Comparison of ENCODE assay signal across 17 cellular contexts in genomic region chr1:183143576-183144315, GRCh38. TPM values are rescaled to one million over a fixed set of nuclear protein-coding genes. Genes with fewer than 3 reads are reported as not detected.
DNase-seq lines count a peak whose midpoint lies in the region; ATAC-seq and TF ChIP-seq lines count a peak whose summit lies in the region.
"Had no signal": no experiment of that assay in that cellular context is flagged by ENCODE, and none has a peak within 500 bp of the region (broad histone marks: within the 10 kb centered on the region; RNA-seq: fewer than 3 reads in every experiment).

No MANE protein-coding gene starts in this region.

- no peaks in the 10 kb centered on the region for H3K79me2 ChIP-seq in GM23338 (replicated peaks; ENCODE audit: insufficient read depth)

- H3K27ac ChIP-seq in left ventricle myocardium inferior (replicated peaks) (peak overlapping the region; percentile 40), esophagus squamous epithelium (peak overlapping the region; percentile 14 to 81 (median 76)), sigmoid colon (peak overlapping the region in 3 of 4 donors; percentile 16 to 60 (median 20)), uterus (peak overlapping the region; percentile 19 to 56), GM23338 (ENCODE audit: low read depth) (no peak overlapping the region)
- H3K27ac ChIP-seq: PC-9 had no signal

- TF ChIP-seq CTCF in left ventricle myocardium inferior (IDR thresholded peaks at IDR 0.05; ENCODE audit: borderline replicate concordance) (no peak), esophagus squamous epithelium (IDR thresholded peaks at IDR 0.05) (no peak), sigmoid colon (IDR thresholded peaks at IDR 0.05) (no peak), uterus (IDR thresholded peaks at IDR 0.05) (no peak), GM23338 (conservative IDR thresholded peaks at IDR 0.05; ENCODE audit: low read depth in 2 of 2) (no peak), Caco-2 (IDR thresholded peaks at IDR 0.05; ENCODE audit: insufficient read depth in 1 of 2, low read depth in 1 of 2, low read length in 1 of 2, severe bottlenecking in 1 of 2, unreplicated experiment in 1 of 2) (no peak)

- no peak overlapping the region for H3K4me2 ChIP-seq in GM23338
- H3K4me2 ChIP-seq: PC-9 had no signal

- H3K4me1 ChIP-seq in left ventricle myocardium inferior (peaks cover 33% of the 10 kb centered on the region), esophagus squamous epithelium (peaks cover under 1 to 42% (median 8%) of the 10 kb centered on the region in 3 donors), sigmoid colon (peaks cover 0 to 37% (median 30%) of the 10 kb centered on the region in 4 donors), uterus (peaks cover 1 to 5% of the 10 kb centered on the region in 2 donors), GM23338 (ENCODE audit: insufficient read depth) (0 out of 2 replicates have a peak, but pooled peaks cover 3% of the 10 kb centered on the region), Caco-2 (peaks cover 19% of the 10 kb centered on the region; the same call in 1 of the 2 replicates)
- H3K4me1 ChIP-seq: BE2C had no signal

- TF ChIP-seq POLR2A in esophagus squamous epithelium (IDR thresholded peaks at IDR 0.05) (no peak), sigmoid colon (IDR thresholded peaks at IDR 0.05) (no peak), uterus (IDR thresholded peaks at IDR 0.05) (no peak)

- no peaks in the 10 kb centered on the region for H3K9me3 ChIP-seq in left ventricle myocardium inferior (replicated peaks)
- H3K9me3 ChIP-seq in esophagus squamous epithelium: no peaks in the 10 kb centered on the region
- H3K9me3 ChIP-seq in sigmoid colon: no peaks in the 10 kb centered on the region
- no peaks in the 10 kb centered on the region for H3K9me3 ChIP-seq in uterus
- no peaks in the 10 kb centered on the region for H3K9me3 ChIP-seq in Caco-2
- H3K9me3 ChIP-seq: BE2C had no signal

- no peak for DNase-seq in left ventricle myocardium inferior
- DNase-seq in Right ventricle myocardium inferior (ENCODE audit: missing footprints): no peak
- no peak for DNase-seq in esophagus squamous epithelium (lab: John Stamatoyannopoulos, UW)
- no peak for DNase-seq in sigmoid colon
- DNase-seq in uterus: no peak
- no peak for DNase-seq in GM23338 (ENCODE audit: low spot score)
- no peak for DNase-seq in DMS153 (lab: John Stamatoyannopoulos, UW)
- DNase-seq in Caco-2: no peak
- DNase-seq: 8988T; BE2C; CD4-positive, alpha-beta T cell; DMS79; NCI-H1436; NCI-H2029 treated with DMSO at 0.1 percent for 48 hours; NCI-H774; PC-9 had no signal

- no peak for TF ChIP-seq EP300 in sigmoid colon (IDR thresholded peaks at IDR 0.05)

- H3F3A ChIP-seq in GM23338 (replicated peaks; ENCODE audit: low read depth): no peaks in the 10 kb centered on the region

- H3K36me3 ChIP-seq in left ventricle myocardium inferior (peaks cover 36% of the 10 kb centered on the region), esophagus squamous epithelium (peaks cover 0 to 34% (median 0%) of the 10 kb centered on the region in 3 donors), sigmoid colon (peaks cover 0 to 40% (median 20%) of the 10 kb centered on the region in 4 donors), uterus (no peaks in the 10 kb centered on the region), GM23338 (ENCODE audit: insufficient read depth) (0 out of 2 replicates have a peak, but pooled peaks cover 3% of the 10 kb centered on the region), Caco-2 (ENCODE audit: control insufficient read depth, insufficient read depth, low read length) (no peaks in the 10 kb centered on the region)

- no peaks in the 10 kb centered on the region for H4K20me1 ChIP-seq in GM23338 (replicated peaks; ENCODE audit: insufficient read depth)

- H3K27me3 Mint-ChIP-seq in GM23338 (ENCODE audit: insufficient read depth, low read depth, poor library complexity) (no peaks in the 10 kb centered on the region), Caco-2 (ENCODE audit: insufficient read depth, unreplicated experiment) (no peaks in the 10 kb centered on the region)
- H3K27me3 Mint-ChIP-seq: CD4-positive, alpha-beta T cell had no signal

- no peaks in the 10 kb centered on the region for H3K9me3 Mint-ChIP-seq in GM23338
- no peaks in the 10 kb centered on the region for H3K9me3 Mint-ChIP-seq in Caco-2 (ENCODE audit: unreplicated experiment)
- H3K9me3 Mint-ChIP-seq: CD4-positive, alpha-beta T cell had no signal

- 67 to 69% methylated on average over 7 of the region's 7 CpGs for WGBS in esophagus squamous epithelium, 2 donors
- 70 to 85% methylated on average over 7 of the region's 7 CpGs for WGBS in sigmoid colon, 2 donors

- no peaks in the 10 kb centered on the region for H3K9me2 ChIP-seq in GM23338 (ENCODE audit: insufficient read depth)

- H3K4me3 Mint-ChIP-seq in GM23338: no peak overlapping the region
- H3K4me3 Mint-ChIP-seq in Caco-2 (ENCODE audit: unreplicated experiment): no peak overlapping the region
- H3K4me3 Mint-ChIP-seq: CD4-positive, alpha-beta T cell had no signal

- peaks cover 16% of the 10 kb centered on the region; the same call in 2 of the 3 replicates for H3K36me3 Mint-ChIP-seq in GM23338 (ENCODE audit: low read depth)
- peaks cover 56% of the 10 kb centered on the region for H3K36me3 Mint-ChIP-seq in Caco-2 (ENCODE audit: insufficient read depth, unreplicated experiment)

- no peak overlapping the region for H2AFZ ChIP-seq in GM23338
- H2AFZ ChIP-seq: PC-9 had no signal

- BruUV-seq in Caco-2 (replicated peaks; lab: Mats Ljungman, UMichigan): no TSS peak

- intact Hi-C loops in left ventricle myocardium inferior (cut with micrococcal nuclease) (no loop called here), Right ventricle myocardium inferior (cut with DNase I) (loop anchor here (5.0 kb wide), 2 partner anchors 34 to 84 kb away; no protein-coding TSS in a partner anchor), esophagus squamous epithelium (cut with DNase I) (no loop called here), sigmoid colon (cut with DNase I) (loop anchor here (5.0 kb wide), 2 partner anchors 74 to 121 kb away; partner anchors contain the start of gene LAMC1), uterus (cut with DNase I; ENCODE audit: low total_unique reads) (no loop called here), Caco-2 (cut with micrococcal nuclease; ENCODE audit: unreplicated experiment) (no loop called here)

- POLR2A ChIA-PET in Caco-2 (lab: Charles Lee): no interaction called here

- ATAC-seq in Right ventricle myocardium inferior (no peak), GM23338 (no peak)
- ATAC-seq: K562 had no signal

- H3K27me3 ChIP-seq in left ventricle myocardium inferior (ENCODE audit: low read depth): no peaks in the 10 kb centered on the region
- no peaks in the 10 kb centered on the region for H3K27me3 ChIP-seq in esophagus squamous epithelium
- no peaks in the 10 kb centered on the region for H3K27me3 ChIP-seq in sigmoid colon
- no peaks in the 10 kb centered on the region for H3K27me3 ChIP-seq in uterus
- H3K27me3 ChIP-seq in GM23338 (ENCODE audit: insufficient read depth): no peaks in the 10 kb centered on the region
- H3K27me3 ChIP-seq in Caco-2 (replicated peaks; ENCODE audit: control insufficient read depth, insufficient read depth, low read length): no peaks in the 10 kb centered on the region
- H3K27me3 ChIP-seq: BE2C had no signal

- H3K4me3 ChIP-seq in left ventricle myocardium inferior: no peak overlapping the region
- no peak overlapping the region for H3K4me3 ChIP-seq in esophagus squamous epithelium
- no peak overlapping the region for H3K4me3 ChIP-seq in sigmoid colon
- no peak overlapping the region for H3K4me3 ChIP-seq in uterus
- no peak overlapping the region for H3K4me3 ChIP-seq in GM23338
- H3K4me3 ChIP-seq in Caco-2 (ENCODE audit: low read depth, low read length): no peak overlapping the region
- H3K4me3 ChIP-seq: K562, PC-9 had no signal

- H3K27ac Mint-ChIP-seq in GM23338 (no peak overlapping the region), Caco-2 (ENCODE audit: unreplicated experiment) (no peak overlapping the region)
- H3K27ac Mint-ChIP-seq: CD4-positive, alpha-beta T cell had no signal

- H3K4me1 Mint-ChIP-seq in GM23338 (0 out of 3 replicates have a peak, but pooled peaks cover 2% of the 10 kb centered on the region), Caco-2 (ENCODE audit: low read depth, unreplicated experiment) (peaks cover 29% of the 10 kb centered on the region)

- CTCF ChIA-PET in Caco-2 (lab: Charles Lee): no interaction called here

TF ChIP-seq in GM23338, 12 proteins besides CTCF, POLR2A, EP300 and RAD21 (continues in another document):
- TF ChIP-seq EZH2 (IDR thresholded peaks at IDR 0.05; ENCODE audit: low read depth, unreplicated experiment) (no peak), ZNF114 (CRISPR knock-in tag; IDR thresholded peaks at IDR 0.05) (no peak), EZH2phosphoT487 (IDR thresholded peaks at IDR 0.05; ENCODE audit: unreplicated experiment) (no peak), POLR2AphosphoS5 (IDR thresholded peaks at IDR 0.05; ENCODE audit: low read depth) (no peak), STAT1 (IDR thresholded peaks at IDR 0.05; ENCODE audit: unreplicated experiment) (no peak)

RNA-seq across cellular contexts. Expression of gene LAMC2, which starts 42.3 kb away (rescaled TPM):
- total RNA-seq in left ventricle myocardium inferior (1.2 TPM), Right ventricle myocardium inferior (3.8 TPM), esophagus squamous epithelium (10 to 100 TPM in 3 of 4 donors, 1 to 10 TPM in 1; 9.4 to 17.4 (median 15.9) TPM), sigmoid colon (1 to 10 TPM; 2.6 to 5.0 (median 3.7) TPM), uterus (10 to 100 TPM in 1 of 4 donors, 1 to 10 TPM in 3; 2.1 to 17.4 (median 4.4) TPM), Caco-2 (2022) (34.9 and 51.0 TPM in 2 replicates)
- polyA plus RNA-seq in sigmoid colon (10 to 100 TPM in 1 of 3 donors, 1 to 10 TPM in 2; 4.2 to 24.0 (median 4.8) TPM), GM23338 (2016; fragmentation: Nextera tagmentation; extraction: Ambion mirVana) (3.4 and 4.3 TPM in 2 replicates)
- total RNA-seq in GM23338 (2014; rRNA removed; shearing (Covaris generic)): 19.0 and 19.5 TPM in 2 replicates
- total RNA-seq: CD4-positive, alpha-beta T cell had no signal

Comparison
In these comparisons a context has a peak if more than half of its experiments do, and no peak if none do; other contexts are left out.
1. intact Hi-C loops: an anchor here in Right ventricle myocardium inferior (5.0 kb wide) and sigmoid colon (5.0 kb wide); none called in left ventricle myocardium inferior, esophagus squamous epithelium, uterus and Caco-2.